ENCODE assay signal across 11 cellular contexts in genomic region chr6:154653385-154653784, GRCh38.
DNase-seq lines count a peak whose midpoint lies in the region; ATAC-seq, FAIRE-seq and TF ChIP-seq lines count a peak whose summit lies in the region.
"Had no signal": no experiment of that assay in that cellular context is flagged by ENCODE, and none has a peak within 500 bp of the region (broad histone marks: within the 10 kb centered on the region; RNA-seq: fewer than 3 reads in every experiment).

No MANE protein-coding gene starts in this region.

- no peak for FAIRE-seq in endothelial cell of umbilical vein (lab: Jason Lieb, UNC)

- H2BK12ac ChIP-seq in mesenchymal stem cell (ENCODE audit: low read length in 2 of 2), result no peak overlapping the region

- ATAC-seq in upper lobe of left lung (ENCODE audit: low FRiP score in 2 of 2) (no peak), sciatic nerve (no peak), GM21515 (IDR thresholded peaks at IDR 0.05; ENCODE audit: unreplicated experiment) (no peak)

- TF ChIP-seq POLR2A in endothelial cell of umbilical vein (IDR thresholded peaks at IDR 0.05; ENCODE audit: low read depth, low read length) (no peak), upper lobe of left lung (IDR thresholded peaks at IDR 0.05) (no peak)

- dilution Hi-C loops in endothelial cell of umbilical vein (cut with MboI; ENCODE audit: extremely low pct_ligation_motif_present, low sequenced_read_pairs), result no loop called here

- no peak overlapping the region for H2BK15ac ChIP-seq in mesenchymal stem cell (ENCODE audit: low read depth, poor library complexity, severe bottlenecking)

- H3K79me2 ChIP-seq in endothelial cell of umbilical vein (ENCODE audit: control insufficient read depth, insufficient read depth, low read length), result no peaks in the 10 kb centered on the region

- 68% methylated on average over 3 of the region's 3 CpGs for WGBS in mesenchymal stem cell
- 29 to 42% methylated on average over 3 of the region's 3 CpGs for WGBS in upper lobe of left lung, 2 donors

- no peak overlapping the region for H2BK120ac ChIP-seq in mesenchymal stem cell (ENCODE audit: low read depth, low read length)

- H3K27ac ChIP-seq in left ventricle myocardium inferior (replicated peaks), result peak overlapping the region; percentile 62
- peak overlapping the region in 1 of 2 donors; percentile 18 for H3K27ac ChIP-seq in right atrium auricular region
- H3K27ac ChIP-seq in endothelial cell of umbilical vein (ENCODE audit: insufficient read depth, low read depth, low read length), result peak overlapping the region; percentile 92
- no peak overlapping the region for H3K27ac ChIP-seq in mesenchymal stem cell (ENCODE audit: low read length, poor library complexity, severe bottlenecking)
- peak overlapping the region in 3 of 4 donors; percentile 54 to 81 (median 58) for H3K27ac ChIP-seq in upper lobe of left lung

- H2AFZ ChIP-seq in endothelial cell of umbilical vein (ENCODE audit: low read depth, low read length), result peak overlapping the region; percentile 67
- H2AFZ ChIP-seq in mesenchymal stem cell (ENCODE audit: low read depth, low read length), result no peak overlapping the region

- H3K4me3 ChIP-seq in left ventricle myocardium inferior (no peak overlapping the region), right atrium auricular region (no peak overlapping the region), endothelial cell of umbilical vein (replicated peaks in 1 of 3; ENCODE audit: insufficient read depth in 1 of 3, low read depth in 1 of 3, low read length in 3 of 3) (no peak overlapping the region), mesenchymal stem cell (ENCODE audit: insufficient read depth in 1 of 2, low read depth in 1 of 2, low read length in 2 of 2) (peak overlapping the region in 1 of 2 experiments; percentile 57), upper lobe of left lung (no peak overlapping the region)

- no peak for TF ChIP-seq EP300 in upper lobe of left lung (IDR thresholded peaks at IDR 0.05)

- no peak overlapping the region for H3K18ac ChIP-seq in mesenchymal stem cell (ENCODE audit: low read depth in 1 of 2, low read length in 2 of 2)

- TF ChIP-seq CTCF in left ventricle myocardium inferior (IDR thresholded peaks at IDR 0.05; ENCODE audit: borderline replicate concordance) (no peak), right atrium auricular region (IDR thresholded peaks at IDR 0.05) (no peak), endothelial cell of umbilical vein (IDR thresholded peaks at IDR 0.05; ENCODE audit: extremely low read depth in 1 of 2, insufficient read depth in 1 of 2, low read depth in 1 of 2, low read length in 2 of 2) (no peak), upper lobe of left lung (IDR thresholded peaks at IDR 0.05) (no peak)

- H3K36me3 ChIP-seq in left ventricle myocardium inferior (no peaks in the 10 kb centered on the region), right atrium auricular region (no peaks in the 10 kb centered on the region), endothelial cell of umbilical vein (ENCODE audit: control insufficient read depth in 2 of 2, extremely low read depth in 1 of 2, insufficient read depth in 2 of 2, low read length in 2 of 2) (no peaks in the 10 kb centered on the region), mesenchymal stem cell (ENCODE audit: control insufficient read depth in 1 of 2, insufficient read depth in 2 of 2, low read depth in 1 of 2, low read length in 2 of 2) (no peaks in the 10 kb centered on the region), upper lobe of left lung (no peaks in the 10 kb centered on the region)

- H2AK5ac ChIP-seq in mesenchymal stem cell (ENCODE audit: low read length, severe bottlenecking), result no peak overlapping the region

- H3K14ac ChIP-seq in mesenchymal stem cell (ENCODE audit: low read length in 2 of 2), result no peak overlapping the region

- H3K4ac ChIP-seq in mesenchymal stem cell (ENCODE audit: low read depth in 1 of 2, low read length in 2 of 2), result no peak overlapping the region

- H3K23ac ChIP-seq in mesenchymal stem cell (ENCODE audit: low read length in 2 of 2), result no peak overlapping the region

- H3K9me1 ChIP-seq in endothelial cell of umbilical vein (replicated peaks; ENCODE audit: control insufficient read depth, extremely low read depth, insufficient read depth, low read length), result no peaks in the 10 kb centered on the region

- POLR2A ChIA-PET in endothelial cell of umbilical vein (lab: Charles Lee), result no interaction called here

- H3K4me1 ChIP-seq in left ventricle myocardium inferior, result peaks cover 21% of the 10 kb centered on the region
- peaks cover 0 to 19% of the 10 kb centered on the region in 2 donors for H3K4me1 ChIP-seq in right atrium auricular region
- peaks cover 33% of the 10 kb centered on the region for H3K4me1 ChIP-seq in endothelial cell of umbilical vein (ENCODE audit: control insufficient read depth, extremely low read depth, insufficient read depth, low read length)
- H3K4me1 ChIP-seq in mesenchymal stem cell (ENCODE audit: control insufficient read depth, insufficient read depth, low read depth, low read length), result peaks cover 2% of the 10 kb centered on the region
- H3K4me1 ChIP-seq in upper lobe of left lung, result peaks cover 14 to 30% (median 20%) of the 10 kb centered on the region in 4 donors

- H3K9ac ChIP-seq in endothelial cell of umbilical vein (replicated peaks; ENCODE audit: extremely low read depth, insufficient read depth, low read length) (peak overlapping the region; percentile 56), mesenchymal stem cell (ENCODE audit: low read length) (peak overlapping the region; percentile 78)

- H4K20me1 ChIP-seq in endothelial cell of umbilical vein (replicated peaks; ENCODE audit: control insufficient read depth, extremely low read depth, insufficient read depth, low read length), result no peaks in the 10 kb centered on the region

- intact Hi-C loops in left ventricle myocardium inferior (cut with micrococcal nuclease) (no loop called here), endothelial cell of umbilical vein (cut with micrococcal nuclease) (loop anchor here (1.0 to 5.0 kb wide), 3 partner anchors 9 to 361 kb away; no protein-coding TSS in a partner anchor), sciatic nerve (cut with DNase I) (no loop called here)

- H3K27me3 ChIP-seq in left ventricle myocardium inferior (ENCODE audit: low read depth) (no peaks in the 10 kb centered on the region), right atrium auricular region (no peaks in the 10 kb centered on the region), endothelial cell of umbilical vein (ENCODE audit: control insufficient read depth in 2 of 2, insufficient read depth in 2 of 2, low read length in 2 of 2) (no peaks in the 10 kb centered on the region), mesenchymal stem cell (ENCODE audit: control insufficient read depth in 1 of 2, insufficient read depth in 1 of 2, low read length in 2 of 2) (no peaks in the 10 kb centered on the region), upper lobe of left lung (no peaks in the 10 kb centered on the region)

- H4K91ac ChIP-seq in mesenchymal stem cell (ENCODE audit: low read length), result no peak overlapping the region

- no peaks in the 10 kb centered on the region for H3K79me1 ChIP-seq in mesenchymal stem cell (replicated peaks; ENCODE audit: low read length, poor library complexity, severe bottlenecking)

- DNase-seq in left ventricle myocardium inferior, result no peak
- DNase-seq in right atrium auricular region (ENCODE audit: low spot score), result no peak
- DNase-seq in endothelial cell of umbilical vein (ENCODE audit: low read depth, low spot score), result no peak
- DNase-seq in mesenchymal stem cell, result peak; percentile 6
- no peak for DNase-seq in upper lobe of left lung
- no peak for DNase-seq in NCI-H187 (lab: John Stamatoyannopoulos, UW)
- no peak for DNase-seq in sciatic nerve (ENCODE audit: low spot score)
- DNase-seq: activated naive CD4-positive, alpha-beta T cell treated with anti-CD3 and anti-CD28 coated beads for 36 hours; islet precursor cell; MM.1S had no signal

- no peak overlapping the region for H2BK5ac ChIP-seq in mesenchymal stem cell (ENCODE audit: low read depth, low read length, poor library complexity, severe bottlenecking)

- CTCF ChIA-PET in endothelial cell of umbilical vein (lab: Charles Lee), result interaction anchor here (0.6 to 2.8 kb wide), 10 partner anchors 9 to 220 kb away, joined by 3 to 16 read pairs (median 4); no protein-coding TSS in a partner anchor

- H3K4me2 ChIP-seq in endothelial cell of umbilical vein (ENCODE audit: insufficient read depth, low read length) (peak overlapping the region; percentile 44), mesenchymal stem cell (ENCODE audit: low read length, poor library complexity, severe bottlenecking) (no peak overlapping the region)

- H3K9me3 ChIP-seq in left ventricle myocardium inferior (replicated peaks) (no peaks in the 10 kb centered on the region), right atrium auricular region (no peaks in the 10 kb centered on the region), endothelial cell of umbilical vein (replicated peaks; ENCODE audit: control insufficient read depth, insufficient read depth, low read length) (no peaks in the 10 kb centered on the region), mesenchymal stem cell (ENCODE audit: control insufficient read depth, low read length) (no peaks in the 10 kb centered on the region), upper lobe of left lung (no peaks in the 10 kb centered on the region)

- H4K8ac ChIP-seq in mesenchymal stem cell (ENCODE audit: low read length), result no peak overlapping the region

- no TSS peak for BruUV-seq in endothelial cell of umbilical vein (replicated peaks; lab: Mats Ljungman, UMichigan)

TF ChIP-seq in endothelial cell of umbilical vein, 7 proteins besides CTCF, POLR2A, EP300 and RAD21:
- TF ChIP-seq POLR2AphosphoS5 (IDR thresholded peaks at IDR 0.05; ENCODE audit: insufficient read depth, low read depth, low read length) (no peak), GATA2 (IDR thresholded peaks at IDR 0.05; ENCODE audit: insufficient read depth, insufficient read length, low read depth, low read length) (no peak)
